ENCODE assay signal across 8 cellular contexts in genomic region chr17:79991140-79991923, GRCh38. TPM values are rescaled to one million over a fixed set of nuclear protein-coding genes. Genes with fewer than 3 reads are reported as not detected.
DNase-seq lines count a peak whose midpoint lies in the region; ATAC-seq and TF ChIP-seq lines count a peak whose summit lies in the region.

No MANE protein-coding gene starts in this region.

- POLR2A ChIA-PET in activated CD4-positive, alpha-beta T cell treated with anti-CD3 and anti-CD28 coated beads, Interleukin-2, amount 10 ng/mL, durations not matched to agents 7 days and 5 days (lab: Charles Lee): no interaction called here

- peak; percentile 53 to 73 (median 60) for ATAC-seq in right lobe of liver
- no peak for ATAC-seq in GM21825 (IDR thresholded peaks at IDR 0.05; ENCODE audit: unreplicated experiment)

- H3K4me3 Mint-ChIP-seq in activated CD4-positive, alpha-beta T cell treated with anti-CD3 and anti-CD28 coated beads, Interleukin-2, amount 10 ng/mL, durations not matched to agents 7 days and 5 days: peak overlapping the region; percentile 61

- peaks cover 38% of the 10 kb centered on the region for H3K4me1 Mint-ChIP-seq in activated CD4-positive, alpha-beta T cell treated with anti-CD3 and anti-CD28 coated beads, Interleukin-2, amount 10 ng/mL, durations not matched to agents 7 days and 5 days

- H3K4me1 ChIP-seq in HAP-1 (peaks cover 24% of the 10 kb centered on the region), right lobe of liver (peaks cover 2 to 78% (median 40%) of the 10 kb centered on the region in 4 donors)

- H3K27ac Mint-ChIP-seq in activated CD4-positive, alpha-beta T cell treated with anti-CD3 and anti-CD28 coated beads, Interleukin-2, amount 10 ng/mL, durations not matched to agents 7 days and 5 days: no peak overlapping the region

- H3K4me3 ChIP-seq in HAP-1 (no peak overlapping the region), coronary artery (peak overlapping the region; percentile 64), right lobe of liver (peak overlapping the region; percentile 18 to 47 (median 44))

- no peak for TF ChIP-seq POLR2A in right lobe of liver (IDR thresholded peaks at IDR 0.05)

- 12% methylated on average over 5 of the region's 30 CpGs for WGBS in right lobe of liver (ENCODE audit: insufficient coverage, low coverage, low lambda C conversion rate, missing lambda C conversion rate)

- CTCF ChIA-PET in activated CD4-positive, alpha-beta T cell treated with anti-CD3 and anti-CD28 coated beads, Interleukin-2, amount 10 ng/mL, durations not matched to agents 7 days and 5 days (lab: Charles Lee): interaction anchor here (0.6 to 1.1 kb wide), 5 partner anchors 17 to 253 kb away, joined by 3 to 4 read pairs (median 3); partner anchors contain the start of gene GAA

- H3K27me3 Mint-ChIP-seq in activated CD4-positive, alpha-beta T cell treated with anti-CD3 and anti-CD28 coated beads, Interleukin-2, amount 10 ng/mL, durations not matched to agents 7 days and 5 days: no peaks in the 10 kb centered on the region

- peak; percentile 88 for DNase-seq in ACHN
- DNase-seq in HAP-1 (ENCODE audit: low spot score in 2 of 2): peak; percentile 59 to 90
- peak; percentile 72 for DNase-seq in NCI-H510A treated with DMSO at 0.1 percent for 48 hours (lab: John Stamatoyannopoulos, UW)
- peak; percentile 87 for DNase-seq in activated CD4-positive, alpha-beta T cell treated with anti-CD3 and anti-CD28 coated beads, Interleukin-2, amount 10 ng/mL, durations not matched to agents 7 days and 5 days
- DNase-seq in coronary artery (ENCODE audit: low spot score): peak; percentile 71
- peak; percentile 90 to 93 (median 91) for DNase-seq in right lobe of liver
- peak; percentile 60 to 74 (median 65) for DNase-seq in stimulated activated CD4-positive, alpha-beta T cell treated with anti-CD3 and anti-CD28 coated beads, TNF-alpha, amount 100 ng/mL, for 1 hour (ENCODE audit: low read depth in 3 of 3, low spot score in 1 of 3)

- no peaks in the 10 kb centered on the region for H3K9me3 ChIP-seq in HAP-1
- H3K9me3 ChIP-seq in right lobe of liver: no peaks in the 10 kb centered on the region

- H3K9me3 Mint-ChIP-seq in activated CD4-positive, alpha-beta T cell treated with anti-CD3 and anti-CD28 coated beads, Interleukin-2, amount 10 ng/mL, durations not matched to agents 7 days and 5 days: no peaks in the 10 kb centered on the region

- in situ Hi-C loops in ACHN (cut with HindIII; ENCODE audit: low pct_ligation_motif_present, low pct_unique_long_range_greater_than_20kb, low sequenced_read_pairs) (no loop called here), HAP-1 (cut with MboI; ENCODE audit: low sequenced_read_pairs) (loop anchor here (10.0 kb wide), 1 partner anchor 207 kb away; no protein-coding TSS in a partner anchor)

- TF ChIP-seq CTCF in coronary artery (IDR thresholded peaks at IDR 0.05) (peak; percentile 65), right lobe of liver (IDR thresholded peaks at IDR 0.05) (peak; percentile 17 to 66 (median 60))

- H3K27me3 ChIP-seq in HAP-1 (ENCODE audit: low read depth): no peaks in the 10 kb centered on the region
- no peaks in the 10 kb centered on the region for H3K27me3 ChIP-seq in right lobe of liver

- no peaks in the 10 kb centered on the region for H3K36me3 Mint-ChIP-seq in activated CD4-positive, alpha-beta T cell treated with anti-CD3 and anti-CD28 coated beads, Interleukin-2, amount 10 ng/mL, durations not matched to agents 7 days and 5 days (ENCODE audit: low read depth)

- no peak overlapping the region for H3K27ac ChIP-seq in coronary artery
- H3K27ac ChIP-seq in right lobe of liver: peak overlapping the region in 2 of 3 donors; percentile 62 to 91

- intact Hi-C loops in right lobe of liver (cut with DNase I): no loop called here

- H3K36me3 ChIP-seq in HAP-1 (replicated peaks): no peaks in the 10 kb centered on the region
- H3K36me3 ChIP-seq in right lobe of liver: no peaks in the 10 kb centered on the region

RNA-seq across cellular contexts. Expression of gene TBC1D16, which starts 44.3 kb away (rescaled TPM):
- total RNA-seq in activated CD4-positive, alpha-beta T cell treated with anti-CD3 and anti-CD28 coated beads, Interleukin-2, amount 10 ng/mL, durations not matched to agents 7 days and 5 days: 1 to 10 TPM in 1 of 2 experiments, under 1 TPM in 1; 0.74 to 1.2 TPM
- 10 to 100 TPM in 4 of 6 experiments, 1 to 10 TPM in 2; 5.8 to 21.0 (median 14.4) TPM for total RNA-seq in right lobe of liver

RNA-seq across cellular contexts. Expression of gene CCDC40, which starts 45.1 kb away (rescaled TPM):
- not detected for total RNA-seq in activated CD4-positive, alpha-beta T cell treated with anti-CD3 and anti-CD28 coated beads, Interleukin-2, amount 10 ng/mL, durations not matched to agents 7 days and 5 days
- 1 to 10 TPM; 1.7 to 3.1 (median 2.1) TPM for total RNA-seq in right lobe of liver

Comparison
In these comparisons a context has a peak if more than half of its experiments do, and no peak if none do; other contexts are left out.
1. H3K27ac ChIP-seq: peak in right lobe of liver (2 of 3); none in coronary artery (0 of 2).
2. Peak in every context shown above with its lines, with median percentiles within 50 percentile points of each other: DNase-seq.